ENCODE assay signal across 17 cellular contexts in the genomic region with DNA sequence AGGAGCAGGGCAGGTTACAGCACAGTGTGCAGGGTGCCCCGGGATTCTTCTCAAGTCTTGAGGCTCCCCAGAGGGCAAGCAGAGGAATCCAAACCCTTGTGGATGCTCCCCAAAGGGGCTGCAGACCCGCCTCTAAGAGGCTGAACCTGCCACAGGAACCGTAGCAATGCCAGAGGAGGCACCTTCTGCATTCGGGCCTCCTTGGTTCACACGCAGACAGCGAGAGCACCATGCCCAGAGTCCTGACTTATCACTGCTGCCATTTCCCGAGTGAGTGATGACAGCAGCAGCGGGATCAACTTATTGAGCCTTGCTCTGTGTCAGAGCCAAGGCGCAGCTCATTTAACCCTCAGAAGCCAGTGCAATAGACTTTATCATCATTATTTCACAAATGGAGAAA.
"Had no signal": no experiment of that assay in that cellular context is flagged by ENCODE, and none has a peak within 500 bp of the region (broad histone marks: within the 10 kb centered on the region; RNA-seq: fewer than 3 reads in every experiment).

No MANE protein-coding gene starts in this region.

- H3K9me3 ChIP-seq: suprapubic skin, upper lobe of left lung had no signal

- H3K4me1 Mint-ChIP-seq: activated B cell treated with CpG ODN at 0.5 μM for 24 hours; activated naive CD8-positive, alpha-beta T cell treated with anti-CD3 and anti-CD28 coated beads, Interleukin-2, amount 10 ng/mL, durations not matched to agents 7 days and 5 days had no signal

- H3K9ac ChIP-seq: neural progenitor cell, parathyroid adenoma had no signal

- H3K4me2 ChIP-seq: neural progenitor cell had no signal

- H3K36me3 Mint-ChIP-seq: activated naive CD8-positive, alpha-beta T cell treated with anti-CD3 and anti-CD28 coated beads, Interleukin-2, amount 10 ng/mL, durations not matched to agents 7 days and 5 days had no signal

- H3K4me1 ChIP-seq: neural progenitor cell, parathyroid adenoma had no signal

- H3K36me3 ChIP-seq: neural progenitor cell, suprapubic skin, upper lobe of left lung had no signal

- H3K27me3 Mint-ChIP-seq: activated B cell treated with CpG ODN at 0.5 μM for 24 hours had no signal

- H3K27ac ChIP-seq: foreskin keratinocyte, neural progenitor cell, parathyroid adenoma, suprapubic skin had no signal

- H3K27me3 ChIP-seq: foreskin keratinocyte, neural progenitor cell, suprapubic skin, upper lobe of left lung had no signal

- ATAC-seq: foreskin keratinocyte had no signal

- H3K4me3 ChIP-seq: lung, neural progenitor cell, suprapubic skin, upper lobe of left lung had no signal

- DNase-seq: activated B cell treated with CpG ODN at 0.5 μM for 24 hours; activated CD4-positive, alpha-beta T cell treated with anti-CD3 and anti-CD28 coated beads, Interleukin-2, amount 50 U/mL, for 1 hour; activated CD8-positive, alpha-beta memory T cell treated with anti-CD3 and anti-CD28 coated beads for 24 hours; activated naive CD8-positive, alpha-beta T cell treated with anti-CD3 and anti-CD28 coated beads, Interleukin-2, amount 10 ng/mL, durations not matched to agents 7 days and 5 days; foreskin keratinocyte; glutamatergic neuron; kidney glomerular epithelial cell; stimulated activated CD4-positive, alpha-beta T cell treated with anti-CD3 and anti-CD28 coated beads, Interleukin-4, amount 100 ng/mL, for 24 hours; stimulated activated CD8-positive, alpha-beta memory T cell treated with anti-CD3 and anti-CD28 coated beads, Interleukin-4, amount 100 ng/mL, for 48 hours; stimulated activated naive CD4-positive, alpha-beta T cell treated with Interleukin-2 at 50 U/mL for 16 hours; SW 1271 had no signal

- H3K27ac Mint-ChIP-seq: activated B cell treated with CpG ODN at 0.5 μM for 24 hours; activated naive CD8-positive, alpha-beta T cell treated with anti-CD3 and anti-CD28 coated beads, Interleukin-2, amount 10 ng/mL, durations not matched to agents 7 days and 5 days; activated T-helper 1 cell treated with anti-CD3 and anti-CD28 coated beads, Interleukin-12 subunit alpha, Interleukin-12 subunit beta, Interleukin-2, Interleukin-4 antibody, amounts not matched to agents 30 ng/mL and 10 ng/mL and 1 ng/mL, durations not matched to agents 14 hours and 24 hours and 36 hours; neural progenitor cell had no signal

- H3K9me3 Mint-ChIP-seq: activated B cell treated with CpG ODN at 0.5 μM for 24 hours; activated naive CD8-positive, alpha-beta T cell treated with anti-CD3 and anti-CD28 coated beads, Interleukin-2, amount 10 ng/mL, durations not matched to agents 7 days and 5 days; activated T-helper 1 cell treated with anti-CD3 and anti-CD28 coated beads, Interleukin-12 subunit alpha, Interleukin-12 subunit beta, Interleukin-2, Interleukin-4 antibody, amounts not matched to agents 30 ng/mL and 10 ng/mL and 1 ng/mL, durations not matched to agents 14 hours and 24 hours and 36 hours; neural progenitor cell had no signal

- H3K4me3 Mint-ChIP-seq: activated B cell treated with CpG ODN at 0.5 μM for 24 hours; activated naive CD8-positive, alpha-beta T cell treated with anti-CD3 and anti-CD28 coated beads, Interleukin-2, amount 10 ng/mL, durations not matched to agents 7 days and 5 days; activated T-helper 1 cell treated with anti-CD3 and anti-CD28 coated beads, Interleukin-12 subunit alpha, Interleukin-12 subunit beta, Interleukin-2, Interleukin-4 antibody, amounts not matched to agents 30 ng/mL and 10 ng/mL and 1 ng/mL, durations not matched to agents 14 hours and 24 hours and 36 hours; neural progenitor cell had no signal
